ENCODE assay signal across 1 cellular context in genomic region chr9:104093647-104094533, GRCh38.
TF ChIP-seq lines count a peak whose summit lies in the region.

TSS of gene SMC2 (plus strand) at chr9:104094309. CDS start at chr9:104095385, 1,076 bp downstream.

TF ChIP-seq in HEK293, 187 proteins besides CTCF, POLR2A, EP300 and RAD21 (continued from another document and continues in another):
- TF ChIP-seq, protein P1, sequence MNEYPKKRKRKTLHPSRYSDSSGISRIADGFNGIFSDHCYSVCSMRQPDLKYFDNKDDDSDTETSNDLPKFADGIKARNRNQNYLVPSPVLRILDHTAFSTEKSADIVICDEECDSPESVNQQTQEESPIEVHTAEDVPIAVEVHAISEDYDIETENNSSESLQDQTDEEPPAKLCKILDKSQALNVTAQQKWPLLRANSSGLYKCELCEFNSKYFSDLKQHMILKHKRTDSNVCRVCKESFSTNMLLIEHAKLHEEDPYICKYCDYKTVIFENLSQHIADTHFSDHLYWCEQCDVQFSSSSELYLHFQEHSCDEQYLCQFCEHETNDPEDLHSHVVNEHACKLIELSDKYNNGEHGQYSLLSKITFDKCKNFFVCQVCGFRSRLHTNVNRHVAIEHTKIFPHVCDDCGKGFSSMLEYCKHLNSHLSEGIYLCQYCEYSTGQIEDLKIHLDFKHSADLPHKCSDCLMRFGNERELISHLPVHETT (tag by site-specific recombination; IDR thresholded peaks at IDR 0.05): 0 out of 2 replicates have a peak, but pooled peaks have one; percentile 30
- TF ChIP-seq ZNF624 (tag by site-specific recombination; IDR thresholded peaks at IDR 0.05): no peak
- TF ChIP-seq ZNF473 (tag by site-specific recombination; IDR thresholded peaks at IDR 0.05): no peak
- no peak for TF ChIP-seq ZNF157 (tag by site-specific recombination; IDR thresholded peaks at IDR 0.05)
- no peak for TF ChIP-seq PRDM6 (tag by site-specific recombination; IDR thresholded peaks at IDR 0.05)
- no peak for TF ChIP-seq BCL11B (tag by site-specific recombination; IDR thresholded peaks at IDR 0.05; ENCODE audit: low read depth)
- TF ChIP-seq ZNF341 (tag by site-specific recombination; IDR thresholded peaks at IDR 0.05; ENCODE audit: low read depth): no peak
- no peak for TF ChIP-seq ZNF529 (tag by site-specific recombination; IDR thresholded peaks at IDR 0.05; ENCODE audit: insufficient replicate concordance)
- TF ChIP-seq FEZF1 (tag by site-specific recombination; IDR thresholded peaks at IDR 0.05): no peak
- 0 out of 2 replicates have a peak, but pooled peaks have one; percentile 32 for TF ChIP-seq ZNF600 (tag by site-specific recombination; IDR thresholded peaks at IDR 0.05)
- TF ChIP-seq ZNF596 (tag by site-specific recombination; IDR thresholded peaks at IDR 0.05): no peak
- no peak for TF ChIP-seq PRDM2 (tag by site-specific recombination; IDR thresholded peaks at IDR 0.05; ENCODE audit: borderline replicate concordance)
- no peak for TF ChIP-seq ZNF623 (tag by site-specific recombination; IDR thresholded peaks at IDR 0.05)
- TF ChIP-seq TSHZ1 (tag by site-specific recombination; IDR thresholded peaks at IDR 0.05; ENCODE audit: borderline replicate concordance): no peak
- no peak for TF ChIP-seq ZBTB7A (tag by site-specific recombination; IDR thresholded peaks at IDR 0.05; ENCODE audit: low read depth)
- TF ChIP-seq EGR2 (tag by site-specific recombination; IDR thresholded peaks at IDR 0.05; ENCODE audit: low read depth): no peak
- no peak for TF ChIP-seq ZNF530 (tag by site-specific recombination; IDR thresholded peaks at IDR 0.05; ENCODE audit: low read depth)
- no peak for TF ChIP-seq ZNF311 (tag by site-specific recombination; IDR thresholded peaks at IDR 0.05; ENCODE audit: borderline replicate concordance)
- no peak for TF ChIP-seq ZNF214 (tag by site-specific recombination; IDR thresholded peaks at IDR 0.05; ENCODE audit: borderline replicate concordance)
- no peak for TF ChIP-seq BCL11A (tag by site-specific recombination; IDR thresholded peaks at IDR 0.05; ENCODE audit: low read depth)
- no peak for TF ChIP-seq ZNF324 (tag by site-specific recombination; IDR thresholded peaks at IDR 0.05)
- no peak for TF ChIP-seq ZNF658 (tag by site-specific recombination; IDR thresholded peaks at IDR 0.05)
- no peak for TF ChIP-seq ZNF558 (tag by site-specific recombination; IDR thresholded peaks at IDR 0.05)
- no peak for TF ChIP-seq ZNF274 (IDR thresholded peaks at IDR 0.05; ENCODE audit: low read length)
- no peak for TF ChIP-seq ZNF274 (tag by site-specific recombination; IDR thresholded peaks at IDR 0.05; ENCODE audit: borderline replicate concordance)
- TF ChIP-seq, protein P2, sequence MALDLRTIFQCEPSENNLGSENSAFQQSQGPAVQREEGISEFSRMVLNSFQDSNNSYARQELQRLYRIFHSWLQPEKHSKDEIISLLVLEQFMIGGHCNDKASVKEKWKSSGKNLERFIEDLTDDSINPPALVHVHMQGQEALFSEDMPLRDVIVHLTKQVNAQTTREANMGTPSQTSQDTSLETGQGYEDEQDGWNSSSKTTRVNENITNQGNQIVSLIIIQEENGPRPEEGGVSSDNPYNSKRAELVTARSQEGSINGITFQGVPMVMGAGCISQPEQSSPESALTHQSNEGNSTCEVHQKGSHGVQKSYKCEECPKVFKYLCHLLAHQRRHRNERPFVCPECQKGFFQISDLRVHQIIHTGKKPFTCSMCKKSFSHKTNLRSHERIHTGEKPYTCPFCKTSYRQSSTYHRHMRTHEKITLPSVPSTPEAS (tag by site-specific recombination; IDR thresholded peaks at IDR 0.05): no peak
- TF ChIP-seq ZNF423 (tag by site-specific recombination; IDR thresholded peaks at IDR 0.05): no peak
- no peak for TF ChIP-seq ZNF121 (tag by site-specific recombination; IDR thresholded peaks at IDR 0.05)
- TF ChIP-seq ZNF548 (tag by site-specific recombination; IDR thresholded peaks at IDR 0.05): no peak
- TF ChIP-seq, protein P3, sequence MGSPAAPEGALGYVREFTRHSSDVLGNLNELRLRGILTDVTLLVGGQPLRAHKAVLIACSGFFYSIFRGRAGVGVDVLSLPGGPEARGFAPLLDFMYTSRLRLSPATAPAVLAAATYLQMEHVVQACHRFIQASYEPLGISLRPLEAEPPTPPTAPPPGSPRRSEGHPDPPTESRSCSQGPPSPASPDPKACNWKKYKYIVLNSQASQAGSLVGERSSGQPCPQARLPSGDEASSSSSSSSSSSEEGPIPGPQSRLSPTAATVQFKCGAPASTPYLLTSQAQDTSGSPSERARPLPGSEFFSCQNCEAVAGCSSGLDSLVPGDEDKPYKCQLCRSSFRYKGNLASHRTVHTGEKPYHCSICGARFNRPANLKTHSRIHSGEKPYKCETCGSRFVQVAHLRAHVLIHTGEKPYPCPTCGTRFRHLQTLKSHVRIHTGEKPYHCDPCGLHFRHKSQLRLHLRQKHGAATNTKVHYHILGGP (tag by site-specific recombination; IDR thresholded peaks at IDR 0.05): no peak
- TF ChIP-seq ZNF366 (tag by site-specific recombination; conservative IDR thresholded peaks at IDR 0.05): no peak
- TF ChIP-seq, protein P4, sequence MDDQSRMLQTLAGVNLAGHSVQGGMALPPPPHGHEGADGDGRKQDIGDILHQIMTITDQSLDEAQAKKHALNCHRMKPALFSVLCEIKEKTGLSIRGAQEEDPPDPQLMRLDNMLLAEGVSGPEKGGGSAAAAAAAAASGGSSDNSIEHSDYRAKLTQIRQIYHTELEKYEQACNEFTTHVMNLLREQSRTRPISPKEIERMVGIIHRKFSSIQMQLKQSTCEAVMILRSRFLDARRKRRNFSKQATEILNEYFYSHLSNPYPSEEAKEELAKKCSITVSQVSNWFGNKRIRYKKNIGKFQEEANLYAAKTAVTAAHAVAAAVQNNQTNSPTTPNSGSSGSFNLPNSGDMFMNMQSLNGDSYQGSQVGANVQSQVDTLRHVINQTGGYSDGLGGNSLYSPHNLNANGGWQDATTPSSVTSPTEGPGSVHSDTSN (CRISPR knock-in tag; IDR thresholded peaks at IDR 0.05): no peak
- TF ChIP-seq REPIN1 (tag by site-specific recombination; IDR thresholded peaks at IDR 0.05; ENCODE audit: low read depth): no peak
- peak; percentile 59; the same call in 1 of the 2 replicates for TF ChIP-seq ZNF394 (tag by site-specific recombination; IDR thresholded peaks at IDR 0.05; ENCODE audit: borderline replicate concordance)
- no peak for TF ChIP-seq ZNF48 (tag by site-specific recombination; IDR thresholded peaks at IDR 0.05)
- no peak for TF ChIP-seq ZNF114 (tag by site-specific recombination; IDR thresholded peaks at IDR 0.05)
- TF ChIP-seq, protein P5, sequence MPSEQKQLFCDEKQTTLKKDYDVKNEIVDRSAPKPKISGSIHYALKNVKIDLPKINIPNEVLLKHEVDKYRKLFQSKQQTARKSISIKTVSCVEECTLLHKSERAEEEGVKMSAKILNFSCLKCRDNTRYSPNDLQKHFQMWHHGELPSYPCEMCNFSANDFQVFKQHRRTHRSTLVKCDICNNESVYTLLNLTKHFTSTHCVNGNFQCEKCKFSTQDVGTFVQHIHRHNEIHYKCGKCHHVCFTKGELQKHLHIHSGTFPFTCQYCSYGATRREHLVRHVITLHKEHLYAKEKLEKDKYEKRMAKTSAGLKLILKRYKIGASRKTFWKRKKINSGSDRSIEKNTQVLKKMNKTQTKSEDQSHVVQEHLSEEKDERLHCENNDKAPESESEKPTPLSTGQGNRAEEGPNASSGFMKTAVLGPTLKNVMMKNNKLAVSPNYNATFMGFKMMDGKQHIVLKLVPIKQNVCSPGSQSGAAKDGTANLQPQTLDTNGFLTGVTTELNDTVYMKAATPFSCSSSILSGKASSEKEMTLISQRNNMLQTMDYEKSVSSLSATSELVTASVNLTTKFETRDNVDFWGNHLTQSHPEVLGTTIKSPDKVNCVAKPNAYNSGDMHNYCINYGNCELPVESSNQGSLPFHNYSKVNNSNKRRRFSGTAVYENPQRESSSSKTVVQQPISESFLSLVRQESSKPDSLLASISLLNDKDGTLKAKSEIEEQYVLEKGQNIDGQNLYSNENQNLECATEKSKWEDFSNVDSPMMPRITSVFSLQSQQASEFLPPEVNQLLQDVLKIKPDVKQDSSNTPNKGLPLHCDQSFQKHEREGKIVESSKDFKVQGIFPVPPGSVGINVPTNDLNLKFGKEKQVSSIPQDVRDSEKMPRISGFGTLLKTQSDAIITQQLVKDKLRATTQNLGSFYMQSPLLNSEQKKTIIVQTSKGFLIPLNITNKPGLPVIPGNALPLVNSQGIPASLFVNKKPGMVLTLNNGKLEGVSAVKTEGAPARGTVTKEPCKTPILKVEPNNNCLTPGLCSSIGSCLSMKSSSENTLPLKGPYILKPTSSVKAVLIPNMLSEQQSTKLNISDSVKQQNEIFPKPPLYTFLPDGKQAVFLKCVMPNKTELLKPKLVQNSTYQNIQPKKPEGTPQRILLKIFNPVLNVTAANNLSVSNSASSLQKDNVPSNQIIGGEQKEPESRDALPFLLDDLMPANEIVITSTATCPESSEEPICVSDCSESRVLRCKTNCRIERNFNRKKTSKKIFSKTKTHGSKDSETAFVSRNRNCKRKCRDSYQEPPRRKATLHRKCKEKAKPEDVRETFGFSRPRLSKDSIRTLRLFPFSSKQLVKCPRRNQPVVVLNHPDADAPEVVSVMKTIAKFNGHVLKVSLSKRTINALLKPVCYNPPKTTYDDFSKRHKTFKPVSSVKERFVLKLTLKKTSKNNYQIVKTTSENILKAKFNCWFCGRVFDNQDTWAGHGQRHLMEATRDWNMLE (tag by site-specific recombination; conservative IDR thresholded peaks at IDR 0.05; ENCODE audit: low read depth): peak; percentile 61
- TF ChIP-seq ZNF776 (tag by site-specific recombination; IDR thresholded peaks at IDR 0.05; ENCODE audit: borderline replicate concordance): no peak
- peak; percentile 75 for TF ChIP-seq ZXDB (tag by site-specific recombination; IDR thresholded peaks at IDR 0.05)
- TF ChIP-seq ZNF10 (tag by site-specific recombination; IDR thresholded peaks at IDR 0.05): no peak
- no peak for TF ChIP-seq ZNF677 (tag by site-specific recombination; IDR thresholded peaks at IDR 0.05)
